1 cellular context compared by ENCODE assay signal in the genomic region with DNA sequence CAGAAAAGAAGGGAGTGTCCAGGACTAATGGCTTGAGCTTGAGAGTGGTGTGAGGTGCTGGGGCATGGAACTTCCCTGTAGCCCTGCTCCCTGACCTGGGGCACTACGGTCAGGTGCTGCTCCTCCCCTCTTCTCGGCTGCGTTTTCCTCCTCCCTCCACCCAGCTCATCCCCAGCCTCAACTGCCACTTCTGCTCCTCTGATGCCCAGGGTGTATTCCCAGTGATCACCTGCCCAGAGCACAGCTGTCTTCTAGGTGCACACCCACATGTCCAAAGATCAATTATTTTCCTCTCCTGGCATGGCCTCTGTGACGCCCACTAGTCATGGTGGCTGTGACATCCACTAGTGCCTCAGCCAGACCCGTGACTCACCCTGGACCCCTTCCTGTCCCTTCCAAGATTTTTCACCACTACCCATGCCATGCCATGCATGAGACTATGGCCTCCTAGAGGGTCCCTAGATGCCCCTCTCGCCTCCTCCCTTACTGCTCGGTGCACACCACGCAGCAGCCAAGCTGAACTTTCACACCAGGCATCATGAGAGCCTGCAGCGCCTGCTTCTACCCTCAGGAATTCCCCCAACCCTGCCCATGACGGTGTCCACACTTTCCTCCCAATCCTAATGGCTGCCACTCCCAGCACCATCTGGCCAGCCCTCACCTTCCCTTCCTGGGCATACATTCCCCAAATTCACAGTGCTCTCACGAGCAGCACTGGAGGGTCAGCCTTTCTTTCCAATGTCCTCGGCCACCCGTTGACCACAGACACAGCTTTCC.
TF ChIP-seq lines count a peak whose summit lies in the region.

No MANE protein-coding gene starts in this region.

TF ChIP-seq in K562, 482 proteins besides CTCF, POLR2A, EP300 and RAD21 (continued from another document):
- TF ChIP-seq, protein P1, sequence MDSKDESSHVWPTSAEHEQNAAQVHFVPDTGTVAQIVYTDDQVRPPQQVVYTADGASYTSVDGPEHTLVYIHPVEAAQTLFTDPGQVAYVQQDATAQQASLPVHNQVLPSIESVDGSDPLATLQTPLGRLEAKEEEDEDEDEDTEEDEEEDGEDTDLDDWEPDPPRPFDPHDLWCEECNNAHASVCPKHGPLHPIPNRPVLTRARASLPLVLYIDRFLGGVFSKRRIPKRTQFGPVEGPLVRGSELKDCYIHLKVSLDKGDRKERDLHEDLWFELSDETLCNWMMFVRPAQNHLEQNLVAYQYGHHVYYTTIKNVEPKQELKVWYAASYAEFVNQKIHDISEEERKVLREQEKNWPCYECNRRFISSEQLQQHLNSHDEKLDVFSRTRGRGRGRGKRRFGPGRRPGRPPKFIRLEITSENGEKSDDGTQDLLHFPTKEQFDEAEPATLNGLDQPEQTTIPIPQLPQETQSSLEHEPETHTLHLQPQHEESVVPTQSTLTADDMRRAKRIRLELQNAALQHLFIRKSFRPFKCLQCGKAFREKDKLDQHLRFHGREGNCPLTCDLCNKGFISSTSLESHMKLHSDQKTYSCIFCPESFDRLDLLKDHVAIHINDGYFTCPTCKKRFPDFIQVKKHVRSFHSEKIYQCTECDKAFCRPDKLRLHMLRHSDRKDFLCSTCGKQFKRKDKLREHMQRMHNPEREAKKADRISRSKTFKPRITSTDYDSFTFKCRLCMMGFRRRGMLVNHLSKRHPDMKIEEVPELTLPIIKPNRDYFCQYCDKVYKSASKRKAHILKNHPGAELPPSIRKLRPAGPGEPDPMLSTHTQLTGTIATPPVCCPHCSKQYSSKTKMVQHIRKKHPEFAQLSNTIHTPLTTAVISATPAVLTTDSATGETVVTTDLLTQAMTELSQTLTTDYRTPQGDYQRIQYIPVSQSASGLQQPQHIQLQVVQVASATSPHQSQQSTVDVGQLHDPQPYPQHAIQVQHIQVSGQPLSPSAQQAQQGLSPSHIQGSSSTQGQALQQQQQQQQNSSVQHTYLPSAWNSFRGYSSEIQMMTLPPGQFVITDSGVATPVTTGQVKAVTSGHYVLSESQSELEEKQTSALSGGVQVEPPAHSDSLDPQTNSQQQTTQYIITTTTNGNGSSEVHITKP (IDR thresholded peaks at IDR 0.05; ENCODE audit: partially characterized antibody) = no peak
- TF ChIP-seq HNRNPK (IDR thresholded peaks at IDR 0.05; ENCODE audit: low read depth, low read length, poor library complexity, severe bottlenecking) = no peak
